ENCODE assay signal across 1 cellular context in genomic region chr5:98933446-98934072, GRCh38.
TF ChIP-seq lines count a peak whose summit lies in the region.

No MANE protein-coding gene starts in this region.

TF ChIP-seq in GM12878, 131 proteins besides CTCF, POLR2A, EP300 and RAD21:
- peak; percentile 36; the same call in 1 of the 2 replicates for TF ChIP-seq ZBTB40 (IDR thresholded peaks at IDR 0.05; ENCODE audit: borderline replicate concordance)
- no peak for TF ChIP-seq MYC (IDR thresholded peaks at IDR 0.05; ENCODE audit: insufficient read depth, insufficient read length, insufficient replicate concordance, low read length, severe bottlenecking)
- 0 out of 2 replicates have a peak, but pooled peaks have one; percentile 55 for TF ChIP-seq PML (IDR thresholded peaks at IDR 0.05; ENCODE audit: low read length)
- 0 out of 2 replicates have a peak, but pooled peaks have one; percentile 16 for TF ChIP-seq SMARCA5 (IDR thresholded peaks at IDR 0.05)
- TF ChIP-seq ZSCAN29 (IDR thresholded peaks at IDR 0.05) = no peak
- peak; percentile 39; the same call in 1 of the 2 replicates for TF ChIP-seq SPI1 (IDR thresholded peaks at IDR 0.05; ENCODE audit: borderline replicate concordance, insufficient read depth, low read depth, low read length)
- TF ChIP-seq IKZF1 (conservative IDR thresholded peaks at IDR 0.05) = peak; percentile 49
- peak; percentile 82 for TF ChIP-seq ATF2 (IDR thresholded peaks at IDR 0.05; ENCODE audit: low read length)
- TF ChIP-seq NR2C2 (IDR thresholded peaks at IDR 0.05; ENCODE audit: borderline replicate concordance, control insufficient read depth, insufficient read length, low read depth) = no peak
- TF ChIP-seq ZNF687 (IDR thresholded peaks at IDR 0.05) = peak; percentile 92
- no peak for TF ChIP-seq KDM1A (IDR thresholded peaks at IDR 0.05; ENCODE audit: borderline replicate concordance)
- TF ChIP-seq CBX5 (IDR thresholded peaks at IDR 0.05; ENCODE audit: low read depth) = no peak
- TF ChIP-seq BCL11A (IDR thresholded peaks at IDR 0.05; ENCODE audit: low read depth, low read length) = no peak
- no peak for TF ChIP-seq CEBPZ (IDR thresholded peaks at IDR 0.05; ENCODE audit: low read depth, low read length)
- TF ChIP-seq CREB1 (IDR thresholded peaks at IDR 0.05; ENCODE audit: low read depth) = peak; percentile 77
- TF ChIP-seq GABPA (IDR thresholded peaks at IDR 0.05; ENCODE audit: low read depth) = peak; percentile 65; the same call in 1 of the 2 replicates
- TF ChIP-seq SMAD5 (IDR thresholded peaks at IDR 0.05; ENCODE audit: low read depth) = no peak
- no peak for TF ChIP-seq YY1 (IDR thresholded peaks at IDR 0.05; ENCODE audit: low read depth, low read length)
- no peak for TF ChIP-seq SP1 (IDR thresholded peaks at IDR 0.05; ENCODE audit: low read depth, low read length)
- 0 out of 3 replicates have a peak, but pooled peaks have one; percentile 48 for TF ChIP-seq POU2F2 (IDR thresholded peaks at IDR 0.05; ENCODE audit: borderline replicate concordance, low read depth, low read length)
- TF ChIP-seq CBFB (IDR thresholded peaks at IDR 0.05; ENCODE audit: low read depth) = no peak
- 0 out of 2 replicates have a peak, but pooled peaks have one; percentile 40 for TF ChIP-seq POLR2AphosphoS5 (IDR thresholded peaks at IDR 0.05; ENCODE audit: low read length)
- TF ChIP-seq MEF2A (IDR thresholded peaks at IDR 0.05; ENCODE audit: insufficient read depth, low read depth, low read length) = 0 out of 2 replicates have a peak, but pooled peaks have one; percentile 26
- no peak for TF ChIP-seq FOXK2 (IDR thresholded peaks at IDR 0.05)
- no peak for TF ChIP-seq NKRF (conservative IDR thresholded peaks at IDR 0.05)
- TF ChIP-seq RUNX3 (IDR thresholded peaks at IDR 0.05; ENCODE audit: low read length) = peak; percentile 85
- no peak for TF ChIP-seq NBN (IDR thresholded peaks at IDR 0.05)
- TF ChIP-seq CREM (IDR thresholded peaks at IDR 0.05; ENCODE audit: low read depth) = peak; percentile 82
- TF ChIP-seq NFIC (IDR thresholded peaks at IDR 0.05; ENCODE audit: low read depth, low read length) = peak; percentile 60; the same call in 1 of the 2 replicates
- TF ChIP-seq MTA2 (IDR thresholded peaks at IDR 0.05; ENCODE audit: low read depth) = peak; percentile 61
- no peak for TF ChIP-seq ASH2L (IDR thresholded peaks at IDR 0.05; ENCODE audit: borderline replicate concordance, low read depth)
- 0 out of 4 replicates have a peak, but pooled peaks have one; percentile 25 to 47 for TF ChIP-seq IKZF2 (IDR thresholded peaks at IDR 0.05)
- no peak for TF ChIP-seq CBX3 (IDR thresholded peaks at IDR 0.05; ENCODE audit: borderline replicate concordance, low read depth)
- no peak for TF ChIP-seq TAF1 (IDR thresholded peaks at IDR 0.05; ENCODE audit: borderline replicate concordance, low read depth, low read length)
- TF ChIP-seq NRF1 (conservative IDR thresholded peaks at IDR 0.05; ENCODE audit: low read depth, low read length) = no peak
- TF ChIP-seq MLLT1 (IDR thresholded peaks at IDR 0.05) = 0 out of 2 replicates have a peak, but pooled peaks have one; percentile 7
- peak; percentile 89 for TF ChIP-seq NR2F1 (conservative IDR thresholded peaks at IDR 0.05)
- TF ChIP-seq RFX5 (IDR thresholded peaks at IDR 0.05; ENCODE audit: low read depth, low read length) = no peak
- no peak for TF ChIP-seq ZNF384 (IDR thresholded peaks at IDR 0.05; ENCODE audit: borderline replicate concordance, low read depth, low read length)
- peak; percentile 93 for TF ChIP-seq ATF7 (IDR thresholded peaks at IDR 0.05; ENCODE audit: low read depth)
- peak; percentile 56; the same call in 1 of the 2 replicates for TF ChIP-seq ZBED1 (IDR thresholded peaks at IDR 0.05; ENCODE audit: borderline replicate concordance)
